In the genomic region with DNA sequence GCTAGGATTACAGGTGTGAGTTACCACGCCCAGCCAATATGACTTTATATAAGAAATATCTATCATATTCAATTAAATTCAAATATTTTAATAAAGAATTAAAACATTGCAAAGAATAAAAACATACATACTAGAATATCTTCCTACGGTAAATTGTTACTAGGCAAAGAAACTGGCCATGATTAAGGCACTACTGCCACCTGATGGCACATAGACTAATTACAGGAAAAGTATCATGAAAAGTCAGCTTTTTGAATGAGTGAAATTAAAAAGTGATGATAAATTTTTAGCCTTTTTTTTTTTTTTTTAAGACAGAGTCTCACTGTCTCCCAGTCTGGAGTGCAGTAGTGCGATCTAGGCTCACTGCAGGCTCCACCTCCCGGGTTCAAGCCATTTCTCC, we compare ENCODE assay signal across 11 cellular contexts. TPM values are rescaled to one million over a fixed set of nuclear protein-coding genes. Genes with fewer than 3 reads are reported as not detected.
DNase-seq lines count a peak whose midpoint lies in the region; ATAC-seq and TF ChIP-seq lines count a peak whose summit lies in the region.
"Had no signal": no experiment of that assay in that cellular context is flagged by ENCODE, and none has a peak within 500 bp of the region (broad histone marks: within the 10 kb centered on the region; RNA-seq: fewer than 3 reads in every experiment).

No MANE protein-coding gene starts in this region.

- intact Hi-C loops in natural killer cell (cut with micrococcal nuclease): loop anchor here (2.0 kb wide), 1 partner anchor 59 kb away; a partner anchor contains a TSS

- peak; percentile 38 for TF ChIP-seq CTCF in natural killer cell (IDR thresholded peaks at IDR 0.05)
- TF ChIP-seq CTCF in endothelial cell (IDR thresholded peaks at IDR 0.05; ENCODE audit: unreplicated experiment): peak; percentile 73

- H3K36me3 Mint-ChIP-seq in natural killer cell (no peaks in the 10 kb centered on the region), endothelial cell (ENCODE audit: low read depth, unreplicated experiment) (no peaks in the 10 kb centered on the region)
- no peaks in the 10 kb centered on the region for H3K36me3 Mint-ChIP-seq in natural killer cell treated with Interleukin-12 subunit alpha and Interleukin-12 subunit beta and Interleukin-15 and Interleukin-18, amount 100 ng/mL, for 72 hours

- H3K4me3 Mint-ChIP-seq in natural killer cell: no peak overlapping the region
- no peak overlapping the region for H3K4me3 Mint-ChIP-seq in natural killer cell treated with Interleukin-12 subunit alpha and Interleukin-12 subunit beta and Interleukin-15 and Interleukin-18, amount 100 ng/mL, for 72 hours
- no peak overlapping the region for H3K4me3 Mint-ChIP-seq in endothelial cell (ENCODE audit: unreplicated experiment)
- H3K4me3 Mint-ChIP-seq: IgD-negative memory B cell, T-cell had no signal

- DNase-seq in natural killer cell: no peak
- no peak for DNase-seq in natural killer cell treated with Interleukin-12 subunit alpha and Interleukin-12 subunit beta and Interleukin-15 and Interleukin-18, amount 100 ng/mL, for 72 hours (ENCODE audit: low spot score)
- DNase-seq in NCI-H526 treated with DMSO at 0.1 percent for 48 hours (lab: John Stamatoyannopoulos, UW): peak; percentile 34
- no peak for DNase-seq in endothelial cell (ENCODE audit: low spot score)
- no peak for DNase-seq in NCI-H1105 treated with DMSO at 0.1 percent for 48 hours (lab: John Stamatoyannopoulos, UW)
- no peak for DNase-seq in HK-2 (ENCODE audit: unreplicated experiment)
- DNase-seq in NCI-H2227 treated with DMSO at 0.1 percent for 48 hours (lab: John Stamatoyannopoulos, UW): no peak
- DNase-seq in SW 1271 (lab: John Stamatoyannopoulos, UW): no peak
- DNase-seq: activated T-cell treated with anti-CD3 and anti-CD28 coated beads, Interleukin-2, amount 50 U/mL, for 1 hour; T-cell had no signal

- H3K27me3 Mint-ChIP-seq in natural killer cell (ENCODE audit: low read depth in 2 of 2) (no peaks in the 10 kb centered on the region), endothelial cell (ENCODE audit: unreplicated experiment) (no peaks in the 10 kb centered on the region)
- H3K27me3 Mint-ChIP-seq in natural killer cell treated with Interleukin-12 subunit alpha and Interleukin-12 subunit beta and Interleukin-15 and Interleukin-18, amount 100 ng/mL, for 72 hours: peaks cover 0 to 4% of the 10 kb centered on the region in 2 donors

- H3K9me3 Mint-ChIP-seq in natural killer cell (no peaks in the 10 kb centered on the region), endothelial cell (ENCODE audit: unreplicated experiment) (no peaks in the 10 kb centered on the region)
- H3K9me3 Mint-ChIP-seq in natural killer cell treated with Interleukin-12 subunit alpha and Interleukin-12 subunit beta and Interleukin-15 and Interleukin-18, amount 100 ng/mL, for 72 hours: no peaks in the 10 kb centered on the region

- no peak overlapping the region for H3K27ac Mint-ChIP-seq in natural killer cell
- no peak overlapping the region for H3K27ac Mint-ChIP-seq in natural killer cell treated with Interleukin-12 subunit alpha and Interleukin-12 subunit beta and Interleukin-15 and Interleukin-18, amount 100 ng/mL, for 72 hours
- H3K27ac Mint-ChIP-seq in endothelial cell (ENCODE audit: unreplicated experiment): no peak overlapping the region
- H3K27ac Mint-ChIP-seq: IgD-negative memory B cell, T-cell had no signal

- no peak for ATAC-seq in natural killer cell
- ATAC-seq in natural killer cell treated with Interleukin-12 subunit alpha and Interleukin-12 subunit beta and Interleukin-15 and Interleukin-18, amount 100 ng/mL, for 72 hours: no peak
- ATAC-seq: T-cell had no signal

- H3K4me1 Mint-ChIP-seq in natural killer cell: peaks cover 18 to 24% of the 10 kb centered on the region in 2 donors
- peaks cover 8% of the 10 kb centered on the region in 2 donors for H3K4me1 Mint-ChIP-seq in natural killer cell treated with Interleukin-12 subunit alpha and Interleukin-12 subunit beta and Interleukin-15 and Interleukin-18, amount 100 ng/mL, for 72 hours (ENCODE audit: low read depth in 2 of 2)
- no peaks in the 10 kb centered on the region for H3K4me1 Mint-ChIP-seq in endothelial cell (ENCODE audit: unreplicated experiment)
- H3K4me1 Mint-ChIP-seq: IgD-negative memory B cell, T-cell had no signal

RNA-seq across cellular contexts. Expression of a gene that starts 30.9 kb away (rescaled TPM):
- total RNA-seq in natural killer cell (10 to 100 TPM; 12.8 to 14.1 (median 13.7) TPM), endothelial cell (ENCODE audit: unreplicated experiment) (32.2 TPM)
- 10 to 100 TPM; 74.2 to 75.0 TPM for total RNA-seq in natural killer cell treated with Interleukin-12 subunit alpha and Interleukin-12 subunit beta and Interleukin-15 and Interleukin-18, amount 100 ng/mL, for 72 hours

RNA-seq across cellular contexts. Expression of a gene that starts 59.1 kb away (rescaled TPM):
- 10 to 100 TPM; 54.3 to 67.7 (median 64.1) TPM for total RNA-seq in natural killer cell
- total RNA-seq in natural killer cell treated with Interleukin-12 subunit alpha and Interleukin-12 subunit beta and Interleukin-15 and Interleukin-18, amount 100 ng/mL, for 72 hours: 10 to 100 TPM; 35.7 to 42.2 TPM
- total RNA-seq in endothelial cell (ENCODE audit: unreplicated experiment): 28.4 TPM
